Comparison of ENCODE assay signal across 12 cellular contexts in genomic region chr6:39923394-39923793, GRCh38. TPM values are rescaled to one million over a fixed set of nuclear protein-coding genes. Genes with fewer than 3 reads are reported as not detected.
DNase-seq lines count a peak whose midpoint lies in the region; ATAC-seq and TF ChIP-seq lines count a peak whose summit lies in the region.
"Had no signal": no experiment of that assay in that cellular context is flagged by ENCODE, and none has a peak within 500 bp of the region (broad histone marks: within the 10 kb centered on the region; RNA-seq: fewer than 3 reads in every experiment).

No MANE protein-coding gene starts in this region.

- no peaks in the 10 kb centered on the region for H3K36me3 ChIP-seq in prostate gland
- H3K36me3 ChIP-seq: neutrophil had no signal

- no peaks in the 10 kb centered on the region for H3K9me3 ChIP-seq in prostate gland
- H3K9me3 ChIP-seq: neutrophil had no signal

- H3K4me1 ChIP-seq in prostate gland (replicated peaks) = no peaks in the 10 kb centered on the region

- ATAC-seq in GM19351 (IDR thresholded peaks at IDR 0.05; ENCODE audit: unreplicated experiment) = no peak
- ATAC-seq in HG03520 (IDR thresholded peaks at IDR 0.05; ENCODE audit: unreplicated experiment) = no peak
- no peak for ATAC-seq in GM18907 (IDR thresholded peaks at IDR 0.05; ENCODE audit: unreplicated experiment)

- WGBS in prostate gland = 19% methylated on average over 5 of the region's 5 CpGs

- no peaks in the 10 kb centered on the region for H3K27me3 ChIP-seq in prostate gland (replicated peaks; ENCODE audit: insufficient read depth)
- H3K27me3 ChIP-seq: neutrophil had no signal

- H3K27ac ChIP-seq in C4-2B = peak overlapping the region; percentile 88
- H3K27ac ChIP-seq in prostate gland = no peak overlapping the region
- H3K27ac ChIP-seq: neutrophil had no signal

- no peak for TF ChIP-seq CTCF in C4-2B (conservative IDR thresholded peaks at IDR 0.05)
- no peak for TF ChIP-seq CTCF in prostate gland (IDR thresholded peaks at IDR 0.05)

- intact Hi-C loops in prostate gland (cut with DNase I) = no loop called here

- DNase-seq in NCI-H774 (lab: John Stamatoyannopoulos, UW) = peak; percentile 27
- DNase-seq in globus pallidus (ENCODE audit: low spot score) = peak; percentile 31
- DNase-seq in prostate gland (ENCODE audit: low spot score) = peak; percentile 78
- DNase-seq in HK-2 (ENCODE audit: unreplicated experiment) = no peak
- DNase-seq: activated T-cell treated with anti-CD3 and anti-CD28 coated beads, Interleukin-2, amount 50 U/mL, for 1 hour; NCI-H187 treated with DMSO at 0.1 percent for 48 hours; stimulated activated CD4-positive, alpha-beta T cell treated with anti-CD3 and anti-CD28 coated beads, Interleukin-4, amount 100 ng/mL, for 1 hour had no signal

- no peak overlapping the region for H3K4me3 ChIP-seq in prostate gland

- TF ChIP-seq POLR2A in prostate gland (IDR thresholded peaks at IDR 0.05) = no peak

RNA-seq across cellular contexts. Expression of gene MOCS1, which starts 10.9 kb away (rescaled TPM):
- 10 to 100 TPM in 1 of 2 donors, 1 to 10 TPM in 1; 7.2 to 19.8 TPM for total RNA-seq in prostate gland
